Comparison of ENCODE assay signal across 11 cellular contexts in the genomic region with DNA sequence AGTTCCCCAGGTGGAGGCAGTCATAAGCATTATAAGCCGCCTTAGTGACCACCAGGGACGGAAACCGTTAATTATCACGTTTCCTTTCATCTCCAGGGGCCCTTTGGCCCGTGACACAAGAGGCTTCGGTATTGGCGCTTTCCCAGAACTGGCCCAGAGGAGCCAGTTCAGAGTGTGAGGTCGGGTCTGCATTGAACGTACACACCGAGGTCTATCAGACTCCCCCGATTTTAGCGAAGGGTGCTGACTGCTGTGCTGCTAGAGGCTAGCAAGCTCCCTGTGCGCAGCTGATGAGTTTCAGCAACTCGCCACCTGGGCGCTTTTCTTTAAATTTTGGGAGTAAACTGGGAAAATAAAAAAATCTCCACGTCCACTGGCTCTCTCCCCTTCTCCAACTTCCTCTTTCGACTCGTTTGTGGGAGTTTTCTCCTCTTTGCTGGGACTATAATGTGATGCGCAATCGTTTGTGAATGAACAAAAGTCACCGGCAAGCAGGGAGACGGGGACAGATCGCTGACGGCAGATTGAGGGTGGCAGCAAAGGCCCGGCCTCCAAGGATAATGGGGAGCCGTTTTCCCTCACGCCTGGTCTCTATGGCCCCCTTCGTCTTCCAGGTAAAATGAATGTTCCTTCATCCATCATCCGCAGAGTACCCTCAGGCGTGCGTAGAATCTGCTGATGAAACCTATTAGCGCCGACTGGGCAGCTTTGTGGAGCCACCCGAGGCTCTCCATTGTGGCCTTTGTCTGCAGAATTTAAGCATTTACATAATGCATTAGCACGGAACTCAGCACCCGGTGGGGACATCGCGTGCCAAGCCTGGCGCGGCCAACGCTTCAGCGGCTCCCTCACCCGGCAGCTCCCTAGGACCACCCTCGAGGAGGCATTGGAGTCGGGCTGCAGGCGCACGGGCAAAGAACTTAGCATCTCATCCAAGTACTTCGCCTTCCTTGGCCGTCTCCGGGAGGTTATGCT. TPM values are rescaled to one million over a fixed set of nuclear protein-coding genes. Genes with fewer than 3 reads are reported as not detected.
A peak's percentile ranks its signal among the peaks of the same experiment; 100 is the strongest.
DNase-seq lines count a peak whose midpoint lies in the region; ATAC-seq and TF ChIP-seq lines count a peak whose summit lies in the region.
"Had no signal": no experiment of that assay in that cellular context is flagged by ENCODE, and none has a peak within 500 bp of the region (broad histone marks: within the 10 kb centered on the region; RNA-seq: fewer than 3 reads in every experiment).

No MANE protein-coding gene starts in this region.

- CTCF ChIA-PET in activated CD4-positive, alpha-beta T cell treated with anti-CD3 and anti-CD28 coated beads, Interleukin-2, amount 10 ng/mL, durations not matched to agents 7 days and 5 days (lab: Charles Lee), result no interaction called here
- CTCF ChIA-PET in PC-9 (lab: Charles Lee), result no interaction called here

- H3K27me3 ChIP-seq in brain microvascular endothelial cell (replicated peaks) (peaks cover 50% of the 10 kb centered on the region), PC-9 (ENCODE audit: insufficient read depth, low read depth) (no peaks in the 10 kb centered on the region)

- no peaks in the 10 kb centered on the region for H4K20me1 ChIP-seq in PC-9 (ENCODE audit: insufficient read depth)

- no peak overlapping the region for H3K27ac ChIP-seq in brain microvascular endothelial cell
- peak overlapping the region; percentile 13 for H3K27ac ChIP-seq in substantia nigra (ENCODE audit: low read depth, low read length, poor library complexity, severe bottlenecking)
- H3K27ac ChIP-seq in PC-9, result no peak overlapping the region

- H3K27ac Mint-ChIP-seq in activated CD4-positive, alpha-beta T cell treated with anti-CD3 and anti-CD28 coated beads, Interleukin-2, amount 10 ng/mL, durations not matched to agents 7 days and 5 days, result peak overlapping the region; percentile 64

- H3K4me1 Mint-ChIP-seq in activated CD4-positive, alpha-beta T cell treated with anti-CD3 and anti-CD28 coated beads, Interleukin-2, amount 10 ng/mL, durations not matched to agents 7 days and 5 days, result peaks cover 19% of the 10 kb centered on the region

- H3K4me2 ChIP-seq in PC-9, result no peak overlapping the region

- TF ChIP-seq CTCF in brain microvascular endothelial cell (IDR thresholded peaks at IDR 0.05; ENCODE audit: low read depth, low read length, missing control alignments), result no peak
- no peak for TF ChIP-seq CTCF in PC-9 (conservative IDR thresholded peaks at IDR 0.05)

- POLR2A ChIA-PET in activated CD4-positive, alpha-beta T cell treated with anti-CD3 and anti-CD28 coated beads, Interleukin-2, amount 10 ng/mL, durations not matched to agents 7 days and 5 days (lab: Charles Lee), result no interaction called here
- POLR2A ChIA-PET in PC-9 (lab: Charles Lee; ENCODE audit: unreplicated experiment), result no interaction called here

- in situ Hi-C loops in brain microvascular endothelial cell (cut with HindIII; ENCODE audit: low pct_ligation_motif_present, low sequenced_read_pairs), result no loop called here

- intact Hi-C loops in PC-9 (cut with micrococcal nuclease; ENCODE audit: unreplicated experiment), result no loop called here

- no TSS peak for BruUV-seq in PC-9 (replicated peaks; lab: Mats Ljungman, UMichigan)

- H3K4me3 Mint-ChIP-seq in activated CD4-positive, alpha-beta T cell treated with anti-CD3 and anti-CD28 coated beads, Interleukin-2, amount 10 ng/mL, durations not matched to agents 7 days and 5 days, result peak overlapping the region; percentile 41

- no peak overlapping the region for H2AFZ ChIP-seq in PC-9

- no peak for DNase-seq in activated CD4-positive, alpha-beta T cell treated with anti-CD3 and anti-CD28 coated beads, Interleukin-2, amount 10 ng/mL, durations not matched to agents 7 days and 5 days
- no peak for DNase-seq in activated CD4-positive, alpha-beta T cell treated with anti-CD3 and anti-CD28 coated beads for 1 hour
- DNase-seq in brain microvascular endothelial cell (no peak), medulla oblongata (ENCODE audit: extremely low spot score) (peak; percentile 25), substantia nigra (lab: John Stamatoyannopoulos, UW) (peak in 31 of 49 donors; percentile 5 to 47 (median 16)), DMS79 (lab: John Stamatoyannopoulos, UW) (no peak), PC-9 (no peak)
- DNase-seq: SHP77 had no signal

- ATAC-seq in HG03196 (IDR thresholded peaks at IDR 0.05; ENCODE audit: unreplicated experiment), result no peak

- peaks cover 12% of the 10 kb centered on the region; the same call in 1 of the 2 replicates for H3K4me1 ChIP-seq in PC-9 (replicated peaks; ENCODE audit: insufficient read depth)

- H3K4me3 ChIP-seq in brain microvascular endothelial cell (ENCODE audit: low read depth, low read length) (peak overlapping the region; percentile 20), PC-9 (no peak overlapping the region)

- H3K9me3 ChIP-seq in PC-9 (ENCODE audit: insufficient read depth, low read depth), result no peaks in the 10 kb centered on the region

- H3K36me3 ChIP-seq in brain microvascular endothelial cell (replicated peaks) (no peaks in the 10 kb centered on the region), PC-9 (ENCODE audit: low read depth) (no peaks in the 10 kb centered on the region)

- H3K27me3 Mint-ChIP-seq in activated CD4-positive, alpha-beta T cell treated with anti-CD3 and anti-CD28 coated beads, Interleukin-2, amount 10 ng/mL, durations not matched to agents 7 days and 5 days, result peaks cover 73% of the 10 kb centered on the region

- no peaks in the 10 kb centered on the region for H3K9me2 ChIP-seq in PC-9 (ENCODE audit: insufficient read depth)

- no peaks in the 10 kb centered on the region for H3K79me2 ChIP-seq in PC-9 (ENCODE audit: low read depth)

- no peaks in the 10 kb centered on the region for H3K9me3 Mint-ChIP-seq in activated CD4-positive, alpha-beta T cell treated with anti-CD3 and anti-CD28 coated beads, Interleukin-2, amount 10 ng/mL, durations not matched to agents 7 days and 5 days

- no peaks in the 10 kb centered on the region for H3K36me3 Mint-ChIP-seq in activated CD4-positive, alpha-beta T cell treated with anti-CD3 and anti-CD28 coated beads, Interleukin-2, amount 10 ng/mL, durations not matched to agents 7 days and 5 days (ENCODE audit: low read depth)

- no peaks in the 10 kb centered on the region for H3F3A ChIP-seq in PC-9 (ENCODE audit: insufficient read depth, low read depth)

RNA-seq across cellular contexts. Expression of a gene that starts 1.6 kb away (rescaled TPM):
- not detected for total RNA-seq in activated CD4-positive, alpha-beta T cell treated with anti-CD3 and anti-CD28 coated beads, Interleukin-2, amount 10 ng/mL, durations not matched to agents 7 days and 5 days
- total RNA-seq in PC-9 (2021), result 0.68 and 0.85 TPM in 2 replicates

RNA-seq across cellular contexts. Expression of a gene that starts 38.9 kb away (rescaled TPM):
- total RNA-seq in activated CD4-positive, alpha-beta T cell treated with anti-CD3 and anti-CD28 coated beads, Interleukin-2, amount 10 ng/mL, durations not matched to agents 7 days and 5 days, result not detected
- not detected in 2 replicates for total RNA-seq in PC-9 (2021)
- total RNA-seq: chondrocyte, HT1080 had no signal

Comparison
In these comparisons a context has a peak if more than half of its experiments do, and no peak if none do; other contexts are left out.
1. DNase-seq: peak in medulla oblongata (single experiment) and substantia nigra (31 of 49); none in activated CD4-positive, alpha-beta T cell treated with anti-CD3 and anti-CD28 coated beads, Interleukin-2, amount 10 ng/mL, durations not matched to agents 7 days and 5 days (single experiment), activated CD4-positive, alpha-beta T cell treated with anti-CD3 and anti-CD28 coated beads for 1 hour (single experiment), brain microvascular endothelial cell (single experiment), DMS79 (single experiment) and PC-9 (0 of 2).